ENCODE assay signal across 21 cellular contexts in genomic region chr9:68998812-68999211, GRCh38. TPM values are rescaled to one million over a fixed set of nuclear protein-coding genes. Genes with fewer than 3 reads are reported as not detected.
DNase-seq lines count a peak whose midpoint lies in the region; ATAC-seq, FAIRE-seq and TF ChIP-seq lines count a peak whose summit lies in the region.
"Had no signal": no experiment of that assay in that cellular context is flagged by ENCODE, and none has a peak within 500 bp of the region (broad histone marks: within the 10 kb centered on the region; RNA-seq: fewer than 3 reads in every experiment).

No MANE protein-coding gene starts in this region.

- no peak for FAIRE-seq in H1 (lab: Jason Lieb, UNC)
- FAIRE-seq: G401.6 had no signal

- H3K4me3 ChIP-seq in H1 (ENCODE audit: extremely low read depth in 1 of 4, insufficient read depth in 2 of 4, low read depth in 3 of 4, low read length in 4 of 4) (no peak overlapping the region), ascending aorta (no peak overlapping the region)
- H3K4me3 ChIP-seq: breast epithelium had no signal

- no peak overlapping the region for H3K9ac ChIP-seq in H1 (replicated peaks in 1 of 4; ENCODE audit: extremely low read depth in 1 of 4, low read depth in 3 of 4, low read length in 3 of 4)

- H3K36me3 ChIP-seq in H1 (ENCODE audit: control insufficient read depth in 2 of 4, insufficient read depth in 4 of 4, low read length in 3 of 4) (no peaks in the 10 kb centered on the region), ascending aorta (no peaks in the 10 kb centered on the region)
- H3K36me3 ChIP-seq: breast epithelium had no signal

- H3K9me3 Mint-ChIP-seq in nephron progenitor cell (no peaks in the 10 kb centered on the region), Calu3 (ENCODE audit: low read depth, unreplicated experiment) (no peaks in the 10 kb centered on the region)
- H3K9me3 Mint-ChIP-seq: stimulated activated naive CD8-positive, alpha-beta T cell treated with anti-CD3 and anti-CD28 coated beads, Interleukin-15, Interleukin-2, amounts not matched to agents 100 ng/mL and 50 ng/mL, for 24 hours had no signal

- H3K4me3 Mint-ChIP-seq in nephron progenitor cell = no peak overlapping the region
- H3K4me3 Mint-ChIP-seq in Calu3 (ENCODE audit: low read depth, unreplicated experiment) = no peak overlapping the region
- H3K4me3 Mint-ChIP-seq: stimulated activated naive CD8-positive, alpha-beta T cell treated with anti-CD3 and anti-CD28 coated beads, Interleukin-15, Interleukin-2, amounts not matched to agents 100 ng/mL and 50 ng/mL, for 24 hours had no signal

- no peak; a peak in 1 of 4 replicates for TF ChIP-seq RAD21 in H1 (IDR thresholded peaks at IDR 0.05 in 1 of 2, conservative IDR thresholded peaks at IDR 0.05 in 1 of 2; ENCODE audit: low read depth in 2 of 2, low read length in 2 of 2)

- peak overlapping the region; percentile 20; the same call in 1 of the 2 replicates for H2BK12ac ChIP-seq in H1 (ENCODE audit: low read depth, low read length)

- H2AFZ ChIP-seq in H1 (ENCODE audit: low read length) = no peak overlapping the region

- H4K5ac ChIP-seq in H1 (ENCODE audit: insufficient read length, low read depth, low read length) = no peak overlapping the region

- H3K9me3 ChIP-seq in H1 (ENCODE audit: insufficient read depth in 2 of 2, low read depth in 1 of 2, low read length in 1 of 2) = no peaks in the 10 kb centered on the region
- no peaks in the 10 kb centered on the region for H3K9me3 ChIP-seq in ascending aorta
- H3K9me3 ChIP-seq: breast epithelium had no signal

- H2AK5ac ChIP-seq in H1 (ENCODE audit: low read depth, low read length) = no peak overlapping the region

- H3K4me1 ChIP-seq in H1 (replicated peaks in 1 of 4; ENCODE audit: control insufficient read depth in 3 of 4, insufficient read depth in 4 of 4, low read length in 3 of 4) = peaks cover 0 to 7% (median 2%) of the 10 kb centered on the region in 4 experiments; a peak in 3 of 7 replicates
- no peaks in the 10 kb centered on the region for H3K4me1 ChIP-seq in ascending aorta
- H3K4me1 ChIP-seq: breast epithelium had no signal

- H3K4ac ChIP-seq in H1 (replicated peaks; ENCODE audit: insufficient read length, low read depth, low read length) = no peak overlapping the region

- no peaks in the 10 kb centered on the region for H3K79me2 ChIP-seq in H1 (ENCODE audit: control insufficient read depth in 1 of 2, insufficient read depth in 2 of 2, low read length in 2 of 2)

- no peaks in the 10 kb centered on the region for H4K20me1 ChIP-seq in H1 (replicated peaks in 1 of 2; ENCODE audit: control insufficient read depth in 1 of 2, insufficient read depth in 2 of 2, low read length in 2 of 2)

- no peaks in the 10 kb centered on the region for H3K79me1 ChIP-seq in H1 (ENCODE audit: low read depth, low read length)

- H3K23me2 ChIP-seq in H1 (ENCODE audit: low read depth, low read length) = no peaks in the 10 kb centered on the region

- H4K91ac ChIP-seq in H1 (replicated peaks; ENCODE audit: insufficient read length, low read length) = no peak overlapping the region

- ATAC-seq in GM18867 (IDR thresholded peaks at IDR 0.05; ENCODE audit: unreplicated experiment) = peak; percentile 55
- no peak for ATAC-seq in HG03457 (IDR thresholded peaks at IDR 0.05; ENCODE audit: unreplicated experiment)

- H3K27ac ChIP-seq in H1 (ENCODE audit: low read depth, low read length) (no peak overlapping the region), ascending aorta (no peak overlapping the region)
- H3K27ac ChIP-seq: breast epithelium had no signal

- BruUV-seq in Calu3 (replicated peaks; lab: Mats Ljungman, UMichigan) = no TSS peak

- H3K18ac ChIP-seq in H1 (ENCODE audit: extremely low read depth, low read length) = 0 out of 2 replicates have a peak overlapping the region, but pooled peaks have one; percentile 16

- CTCF ChIA-PET in H1 (lab: Charles Lee; ENCODE audit: partially characterized antibody) = interaction anchor here (0.7 to 2.9 kb wide), 19 partner anchors 10 to 431 kb away, joined by 3 to 18 read pairs (median 5); no protein-coding TSS in a partner anchor
- CTCF ChIA-PET in Calu3 (lab: Charles Lee) = interaction anchor here (1.1 kb wide), 2 partner anchors 34 to 219 kb away, joined by 3 to 8 read pairs; a partner anchor contains a TSS

- H3K36me3 Mint-ChIP-seq in nephron progenitor cell (ENCODE audit: low read depth) (no peaks in the 10 kb centered on the region), Calu3 (ENCODE audit: insufficient read depth, unreplicated experiment) (no peaks in the 10 kb centered on the region)

- no peak overlapping the region for H3K4me2 ChIP-seq in H1 (ENCODE audit: insufficient read depth in 1 of 2, low read depth in 2 of 2, low read length in 2 of 2)

- no peak overlapping the region for H2BK15ac ChIP-seq in H1 (ENCODE audit: low read length)

- H4K8ac ChIP-seq in H1 (ENCODE audit: extremely low read depth, insufficient read depth, low read length) = no peak overlapping the region

- no peak overlapping the region for H2BK20ac ChIP-seq in H1 (ENCODE audit: low read length)

- H2BK5ac ChIP-seq in H1 (ENCODE audit: low read depth, low read length) = no peak overlapping the region

- no peak for TF ChIP-seq POLR2A in H1 (IDR thresholded peaks at IDR 0.05; ENCODE audit: control extremely low read depth in 1 of 2, low read depth in 2 of 2, low read length in 2 of 2)

- TF ChIP-seq CTCF in H1 (IDR thresholded peaks at IDR 0.05; ENCODE audit: control extremely low read depth in 1 of 3, insufficient read depth in 1 of 3, low read depth in 1 of 3, low read length in 3 of 3) (no peak), nephron progenitor cell (IDR thresholded peaks at IDR 0.05) (no peak), Calu3 (IDR thresholded peaks at IDR 0.05; ENCODE audit: unreplicated experiment) (no peak), ascending aorta (IDR thresholded peaks at IDR 0.05) (no peak)

- WGBS in H1 (ENCODE audit: extremely low coverage in 1 of 2, insufficient coverage in 1 of 2, insufficient read length in 1 of 2, insufficient replicate concordance in 2 of 2, low coverage in 1 of 2, low lambda C conversion rate in 2 of 2, missing lambda C conversion rate in 1 of 2), 2 experiments = 94% methylated on average over 5 of the region's 5 CpGs; no CpG with 5 or more reads in 1 of the 2 experiments

- intact Hi-C loops in Calu3 (cut with micrococcal nuclease; ENCODE audit: unreplicated experiment) (loop anchor here (1.0 to 10.0 kb wide), 2 partner anchors 314 to 415 kb away; no protein-coding TSS in a partner anchor), ascending aorta (cut with DNase I) (loop anchor here (1.0 to 10.0 kb wide), 2 partner anchors 124 to 415 kb away; no protein-coding TSS in a partner anchor)

- H3K27me3 ChIP-seq in H1 (replicated peaks in 1 of 4; ENCODE audit: control insufficient read depth in 3 of 4, extremely low read depth in 1 of 4, insufficient read depth in 3 of 4, low read length in 3 of 4) = no peaks in the 10 kb centered on the region
- no peaks in the 10 kb centered on the region for H3K27me3 ChIP-seq in ascending aorta
- H3K27me3 ChIP-seq: breast epithelium had no signal

- H3K27ac Mint-ChIP-seq in nephron progenitor cell (no peak overlapping the region), Calu3 (ENCODE audit: unreplicated experiment) (no peak overlapping the region)
- H3K27ac Mint-ChIP-seq: stimulated activated naive CD8-positive, alpha-beta T cell treated with anti-CD3 and anti-CD28 coated beads, Interleukin-15, Interleukin-2, amounts not matched to agents 100 ng/mL and 50 ng/mL, for 24 hours had no signal

- H2BK120ac ChIP-seq in H1 (replicated peaks; ENCODE audit: low read depth, low read length) = no peak overlapping the region

- H3K14ac ChIP-seq in H1 (ENCODE audit: insufficient read length) = no peak overlapping the region

- no peak overlapping the region for H3K23ac ChIP-seq in H1 (ENCODE audit: insufficient read length)

- H3K4me1 Mint-ChIP-seq in nephron progenitor cell (peaks cover 47% of the 10 kb centered on the region), Calu3 (ENCODE audit: low read depth, unreplicated experiment) (no peaks in the 10 kb centered on the region)

- peak; percentile 38 for DNase-seq in MV-4-11 (lab: John Stamatoyannopoulos, UW)
- DNase-seq in H1 (ENCODE audit: low read depth in 1 of 2, low spot score in 2 of 2) = no peak
- DNase-seq in nephron progenitor cell = peak; percentile 18
- DNase-seq in Calu3 = no peak
- DNase-seq in stimulated activated naive CD4-positive, alpha-beta T cell (lab: John Stamatoyannopoulos, UW) = no peak
- no peak for DNase-seq in ascending aorta (ENCODE audit: low spot score in 2 of 2)
- DNase-seq: activated CD4-positive, alpha-beta T cell treated with anti-CD3 and anti-CD28 coated beads, Interleukin-2, amount 50 U/mL, for 48 hours; activated effector memory CD4-positive, alpha-beta T cell treated with anti-CD3 and anti-CD28 coated beads, Interleukin-2, amount 50 U/mL, for 16 hours; Karpas-422; NCI-H187 treated with DMSO at 0.1 percent for 48 hours; NCI-H524 treated with DMSO at 0.1 percent for 48 hours; RPMI8226; T-helper 2 cell had no signal

- H3K27me3 Mint-ChIP-seq in nephron progenitor cell (ENCODE audit: low read depth, poor library complexity) (peaks cover 4% of the 10 kb centered on the region), Calu3 (ENCODE audit: unreplicated experiment) (no peaks in the 10 kb centered on the region)
- H3K27me3 Mint-ChIP-seq: stimulated activated naive CD8-positive, alpha-beta T cell treated with anti-CD3 and anti-CD28 coated beads, Interleukin-15, Interleukin-2, amounts not matched to agents 100 ng/mL and 50 ng/mL, for 24 hours had no signal

- POLR2A ChIA-PET in H1 (lab: Charles Lee; ENCODE audit: partially characterized antibody) = no interaction called here

- TF ChIP-seq EP300 in H1 (IDR thresholded peaks at IDR 0.05; ENCODE audit: borderline replicate concordance in 1 of 2, low read depth in 2 of 2, low read length in 2 of 2) = no peak

- H3K56ac ChIP-seq in H1 (replicated peaks; ENCODE audit: insufficient read length, low read depth, low read length) = no peak overlapping the region

RNA-seq across cellular contexts. Expression of gene PRKACG, which starts 15.1 kb away (rescaled TPM):
- not detected in 2 replicates for total RNA-seq in H1 (2021; fragmentation: NEBNext Ultra II Directional; extraction: Animal tissue kit (Norgen Biotek cat#: 25700))
- polyA plus RNA-seq in H1 (2011; rRNA removed) = not detected in 2 replicates
- not detected for polyA plus RNA-seq in H1 (2011; cell fraction: cytosol; rRNA removed)
- not detected for polyA plus RNA-seq in H1 (2011; cell fraction: nucleus; rRNA removed)
- polyA plus RNA-seq in H1 (2012, experiment 1 of 2) = not detected in 4 replicates
- polyA plus RNA-seq in H1 (2012, experiment 2 of 2) = not detected
- not detected for polyA plus RNA-seq in H1 (2013, experiment 1 of 2)
- not detected for polyA plus RNA-seq in H1 (2013, experiment 2 of 2)
- polyA minus RNA-seq in H1 (2011; rRNA and poly(A)+ RNA removed) = not detected in 2 replicates
- not detected for polyA minus RNA-seq in H1 (2011; cell fraction: cytosol; rRNA and poly(A)+ RNA removed)
- polyA minus RNA-seq in H1 (2011; cell fraction: nucleus; rRNA and poly(A)+ RNA removed) = not detected
- total RNA-seq in Calu3 (2022) = not detected in 2 replicates
- not detected for total RNA-seq in ascending aorta
- total RNA-seq: breast epithelium, epithelial cell of proximal tubule, mesenteric fat pad, pulmonary artery endothelial cell had no signal

RNA-seq across cellular contexts. Expression of gene FXN, which starts 36.7 kb away (rescaled TPM):
- 37.5 and 41.6 TPM in 2 replicates for total RNA-seq in H1 (2021; fragmentation: NEBNext Ultra II Directional; extraction: Animal tissue kit (Norgen Biotek cat#: 25700))
- 24.0 and 34.2 TPM in 2 replicates for polyA plus RNA-seq in H1 (2011; rRNA removed)
- 28.3 TPM for polyA plus RNA-seq in H1 (2011; cell fraction: cytosol; rRNA removed)
- polyA plus RNA-seq in H1 (2011; cell fraction: nucleus; rRNA removed) = 13.8 TPM
- polyA plus RNA-seq in H1 (2012, experiment 1 of 2) = 32.8 to 43.8 TPM (median 36.6 TPM) in 4 replicates
- 47.9 TPM for polyA plus RNA-seq in H1 (2012, experiment 2 of 2)
- 39.4 TPM for polyA plus RNA-seq in H1 (2013, experiment 1 of 2)
- polyA plus RNA-seq in H1 (2013, experiment 2 of 2) = 40.1 TPM
- 25.0 and 27.2 TPM in 2 replicates for polyA minus RNA-seq in H1 (2011; rRNA and poly(A)+ RNA removed)
- 7.3 TPM for polyA minus RNA-seq in H1 (2011; cell fraction: cytosol; rRNA and poly(A)+ RNA removed)
- polyA minus RNA-seq in H1 (2011; cell fraction: nucleus; rRNA and poly(A)+ RNA removed) = 15.8 TPM
- total RNA-seq in Calu3 (2022) = 11.9 and 12.9 TPM in 2 replicates
- total RNA-seq in ascending aorta = not detected

Comparison
In these comparisons a context has a peak if more than half of its experiments do, and no peak if none do; other contexts are left out.
1. DNase-seq: peak in MV-4-11 (single experiment) and nephron progenitor cell (single experiment); none in H1 (0 of 2), Calu3 (single experiment), stimulated activated naive CD4-positive, alpha-beta T cell (0 of 6) and ascending aorta (0 of 2).